ENCODE assay signal across 1 cellular context in genomic region chr15:33111051-33111451, GRCh38.
A peak's percentile ranks its signal among the peaks of the same experiment; 100 is the strongest.
TF ChIP-seq lines count a peak whose summit lies in the region.

No MANE protein-coding gene starts in this region.

TF ChIP-seq in HEK293, 187 proteins besides CTCF, POLR2A, EP300 and RAD21 (continued from another document and continues in another):
- TF ChIP-seq, protein P1, sequence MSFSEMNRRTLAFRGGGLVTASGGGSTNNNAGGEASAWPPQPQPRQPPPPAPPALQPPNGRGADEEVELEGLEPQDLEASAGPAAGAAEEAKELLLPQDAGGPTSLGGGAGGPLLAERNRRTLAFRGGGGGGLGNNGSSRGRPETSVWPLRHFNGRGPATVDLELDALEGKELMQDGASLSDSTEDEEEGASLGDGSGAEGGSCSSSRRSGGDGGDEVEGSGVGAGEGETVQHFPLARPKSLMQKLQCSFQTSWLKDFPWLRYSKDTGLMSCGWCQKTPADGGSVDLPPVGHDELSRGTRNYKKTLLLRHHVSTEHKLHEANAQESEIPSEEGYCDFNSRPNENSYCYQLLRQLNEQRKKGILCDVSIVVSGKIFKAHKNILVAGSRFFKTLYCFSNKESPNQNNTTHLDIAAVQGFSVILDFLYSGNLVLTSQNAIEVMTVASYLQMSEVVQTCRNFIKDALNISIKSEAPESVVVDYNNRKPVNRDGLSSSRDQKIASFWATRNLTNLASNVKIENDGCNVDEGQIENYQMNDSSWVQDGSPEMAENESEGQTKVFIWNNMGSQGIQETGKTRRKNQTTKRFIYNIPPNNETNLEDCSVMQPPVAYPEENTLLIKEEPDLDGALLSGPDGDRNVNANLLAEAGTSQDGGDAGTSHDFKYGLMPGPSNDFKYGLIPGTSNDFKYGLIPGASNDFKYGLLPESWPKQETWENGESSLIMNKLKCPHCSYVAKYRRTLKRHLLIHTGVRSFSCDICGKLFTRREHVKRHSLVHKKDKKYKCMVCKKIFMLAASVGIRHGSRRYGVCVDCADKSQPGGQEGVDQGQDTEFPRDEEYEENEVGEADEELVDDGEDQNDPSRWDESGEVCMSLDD (tag by site-specific recombination; IDR thresholded peaks at IDR 0.05) = no peak
- TF ChIP-seq ZNF394 (tag by site-specific recombination; IDR thresholded peaks at IDR 0.05; ENCODE audit: borderline replicate concordance) (no peak), KLF17 (tag by site-specific recombination; IDR thresholded peaks at IDR 0.05) (no peak), KLF7 (tag by site-specific recombination; IDR thresholded peaks at IDR 0.05; ENCODE audit: borderline replicate concordance) (no peak), ZNF660 (tag by site-specific recombination; IDR thresholded peaks at IDR 0.05) (no peak), ZNF16 (tag by site-specific recombination; IDR thresholded peaks at IDR 0.05; ENCODE audit: low read depth) (no peak), REPIN1 (tag by site-specific recombination; IDR thresholded peaks at IDR 0.05; ENCODE audit: low read depth) (no peak), ZNF398 (tag by site-specific recombination; IDR thresholded peaks at IDR 0.05) (no peak), ZNF645 (tag by site-specific recombination; IDR thresholded peaks at IDR 0.05) (no peak), ZBTB17 (tag by site-specific recombination; IDR thresholded peaks at IDR 0.05) (peak; percentile 41; the same call in 1 of the 2 replicates), ZBTB48 (tag by site-specific recombination; IDR thresholded peaks at IDR 0.05) (no peak), ZNF76 (tag by site-specific recombination; IDR thresholded peaks at IDR 0.05; ENCODE audit: borderline replicate concordance, low read depth) (peak; percentile 45; the same call in 1 of the 2 replicates), ZNF26 (tag by site-specific recombination; IDR thresholded peaks at IDR 0.05) (no peak), KLF16 (tag by site-specific recombination; IDR thresholded peaks at IDR 0.05) (no peak), ZNF121 (tag by site-specific recombination; IDR thresholded peaks at IDR 0.05) (no peak), ZNF610 (tag by site-specific recombination; IDR thresholded peaks at IDR 0.05; ENCODE audit: borderline replicate concordance) (no peak), ZNF549 (tag by site-specific recombination; IDR thresholded peaks at IDR 0.05) (no peak), ZNF140 (tag by site-specific recombination; IDR thresholded peaks at IDR 0.05) (no peak), SETDB1 (IDR thresholded peaks at IDR 0.05; ENCODE audit: insufficient read length, low read length) (no peak), ZNF629 (tag by site-specific recombination; IDR thresholded peaks at IDR 0.05) (peak; percentile 39; the same call in 1 of the 2 replicates), ZNF514 (tag by site-specific recombination; IDR thresholded peaks at IDR 0.05) (no peak), ZBTB21 (tag by site-specific recombination; IDR thresholded peaks at IDR 0.05) (no peak), ZBTB20 (tag by site-specific recombination; IDR thresholded peaks at IDR 0.05) (no peak), HIC1 (tag by site-specific recombination; IDR thresholded peaks at IDR 0.05) (no peak), ZNF112 (tag by site-specific recombination; IDR thresholded peaks at IDR 0.05) (no peak), ZBTB8A (tag by site-specific recombination; IDR thresholded peaks at IDR 0.05) (peak; percentile 46; the same call in 1 of the 2 replicates), ZNF324 (tag by site-specific recombination; IDR thresholded peaks at IDR 0.05) (no peak), RBAK (tag by site-specific recombination; IDR thresholded peaks at IDR 0.05) (no peak), KLF10 (tag by site-specific recombination; IDR thresholded peaks at IDR 0.05) (peak; percentile 66; the same call in 1 of the 2 replicates), ZFP69B (tag by site-specific recombination; IDR thresholded peaks at IDR 0.05) (no peak), ZNF423 (tag by site-specific recombination; IDR thresholded peaks at IDR 0.05) (no peak), WT1 (tag by site-specific recombination; IDR thresholded peaks at IDR 0.05) (peak; percentile 88), ZNF274 (IDR thresholded peaks at IDR 0.05; ENCODE audit: low read length) (no peak), ZNF274 (tag by site-specific recombination; IDR thresholded peaks at IDR 0.05; ENCODE audit: borderline replicate concordance) (no peak), TSHZ1 (tag by site-specific recombination; IDR thresholded peaks at IDR 0.05; ENCODE audit: borderline replicate concordance) (peak; percentile 37; the same call in 1 of the 2 replicates), ELK4 (IDR thresholded peaks at IDR 0.05; ENCODE audit: borderline replicate concordance, low read depth, low read length) (no peak), MEIS1 (CRISPR knock-in tag; IDR thresholded peaks at IDR 0.05; ENCODE audit: borderline replicate concordance) (no peak), OVOL3 (tag by site-specific recombination; IDR thresholded peaks at IDR 0.05) (0 out of 2 replicates have a peak, but pooled peaks have one; percentile 28), ZNF677 (tag by site-specific recombination; IDR thresholded peaks at IDR 0.05) (no peak)
- TF ChIP-seq, protein P2, sequence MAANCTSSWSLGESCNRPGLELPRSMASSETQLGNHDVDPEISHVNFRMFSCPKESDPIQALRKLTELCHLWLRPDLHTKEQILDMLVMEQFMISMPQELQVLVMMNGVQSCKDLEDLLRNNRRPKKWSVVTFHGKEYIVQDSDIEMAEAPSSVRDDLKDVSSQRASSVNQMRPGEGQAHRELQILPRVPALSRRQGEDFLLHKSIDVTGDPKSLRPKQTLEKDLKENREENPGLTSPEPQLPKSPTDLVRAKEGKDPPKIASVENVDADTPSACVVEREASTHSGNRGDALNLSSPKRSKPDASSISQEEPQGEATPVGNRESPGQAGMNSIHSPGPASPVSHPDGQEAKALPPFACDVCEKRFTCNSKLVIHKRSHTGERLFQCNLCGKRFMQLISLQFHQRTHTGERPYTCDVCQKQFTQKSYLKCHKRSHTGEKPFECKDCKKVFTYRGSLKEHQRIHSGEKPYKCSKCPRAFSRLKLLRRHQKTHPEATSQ (tag by site-specific recombination; IDR thresholded peaks at IDR 0.05) = no peak
- TF ChIP-seq, protein P3, sequence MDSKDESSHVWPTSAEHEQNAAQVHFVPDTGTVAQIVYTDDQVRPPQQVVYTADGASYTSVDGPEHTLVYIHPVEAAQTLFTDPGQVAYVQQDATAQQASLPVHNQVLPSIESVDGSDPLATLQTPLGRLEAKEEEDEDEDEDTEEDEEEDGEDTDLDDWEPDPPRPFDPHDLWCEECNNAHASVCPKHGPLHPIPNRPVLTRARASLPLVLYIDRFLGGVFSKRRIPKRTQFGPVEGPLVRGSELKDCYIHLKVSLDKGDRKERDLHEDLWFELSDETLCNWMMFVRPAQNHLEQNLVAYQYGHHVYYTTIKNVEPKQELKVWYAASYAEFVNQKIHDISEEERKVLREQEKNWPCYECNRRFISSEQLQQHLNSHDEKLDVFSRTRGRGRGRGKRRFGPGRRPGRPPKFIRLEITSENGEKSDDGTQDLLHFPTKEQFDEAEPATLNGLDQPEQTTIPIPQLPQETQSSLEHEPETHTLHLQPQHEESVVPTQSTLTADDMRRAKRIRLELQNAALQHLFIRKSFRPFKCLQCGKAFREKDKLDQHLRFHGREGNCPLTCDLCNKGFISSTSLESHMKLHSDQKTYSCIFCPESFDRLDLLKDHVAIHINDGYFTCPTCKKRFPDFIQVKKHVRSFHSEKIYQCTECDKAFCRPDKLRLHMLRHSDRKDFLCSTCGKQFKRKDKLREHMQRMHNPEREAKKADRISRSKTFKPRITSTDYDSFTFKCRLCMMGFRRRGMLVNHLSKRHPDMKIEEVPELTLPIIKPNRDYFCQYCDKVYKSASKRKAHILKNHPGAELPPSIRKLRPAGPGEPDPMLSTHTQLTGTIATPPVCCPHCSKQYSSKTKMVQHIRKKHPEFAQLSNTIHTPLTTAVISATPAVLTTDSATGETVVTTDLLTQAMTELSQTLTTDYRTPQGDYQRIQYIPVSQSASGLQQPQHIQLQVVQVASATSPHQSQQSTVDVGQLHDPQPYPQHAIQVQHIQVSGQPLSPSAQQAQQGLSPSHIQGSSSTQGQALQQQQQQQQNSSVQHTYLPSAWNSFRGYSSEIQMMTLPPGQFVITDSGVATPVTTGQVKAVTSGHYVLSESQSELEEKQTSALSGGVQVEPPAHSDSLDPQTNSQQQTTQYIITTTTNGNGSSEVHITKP (tag by site-specific recombination; IDR thresholded peaks at IDR 0.05) = no peak
